ENCODE assay signal across 9 cellular contexts in genomic region chr2:223459328-223459939, GRCh38.
DNase-seq lines count a peak whose midpoint lies in the region; ATAC-seq, FAIRE-seq and TF ChIP-seq lines count a peak whose summit lies in the region.
"Had no signal": no experiment of that assay in that cellular context is flagged by ENCODE, and none has a peak within 500 bp of the region (broad histone marks: within the 10 kb centered on the region; RNA-seq: fewer than 3 reads in every experiment).

No MANE protein-coding gene starts in this region.

- H3K27me3 ChIP-seq in breast epithelium, result no peaks in the 10 kb centered on the region
- no peaks in the 10 kb centered on the region for H3K27me3 ChIP-seq in pancreas

- intact Hi-C loops in breast epithelium (cut with DNase I; ENCODE audit: low total_unique reads), result no loop called here
- intact Hi-C loops in pancreas (cut with DNase I), result no loop called here

- H3K4me1 ChIP-seq in breast epithelium, result no peaks in the 10 kb centered on the region
- no peaks in the 10 kb centered on the region for H3K4me1 ChIP-seq in pancreas

- no peaks in the 10 kb centered on the region for H3K4me1 Mint-ChIP-seq in T-helper 17 cell
- H3K4me1 Mint-ChIP-seq: activated B cell treated with CpG ODN at 0.5 μM for 24 hours had no signal

- TF ChIP-seq POLR2A in breast epithelium (IDR thresholded peaks at IDR 0.05), result no peak

- 23 to 39% methylated on average over 4 of the region's 4 CpGs for WGBS in pancreas, 2 donors

- no peak overlapping the region for H3K4me3 Mint-ChIP-seq in T-helper 17 cell
- H3K4me3 Mint-ChIP-seq: activated B cell treated with CpG ODN at 0.5 μM for 24 hours had no signal

- H3K9me3 ChIP-seq in breast epithelium, result no peaks in the 10 kb centered on the region
- H3K9me3 ChIP-seq in pancreas, result no peaks in the 10 kb centered on the region
- H3K9me3 ChIP-seq in T-helper 17 cell (ENCODE audit: control insufficient read depth, low read length, poor library complexity, severe bottlenecking), result no peaks in the 10 kb centered on the region

- H3K27ac Mint-ChIP-seq in T-helper 17 cell, result no peak overlapping the region
- H3K27ac Mint-ChIP-seq: activated B cell treated with CpG ODN at 0.5 μM for 24 hours had no signal

- no peaks in the 10 kb centered on the region for H3K27me3 Mint-ChIP-seq in T-helper 17 cell
- H3K27me3 Mint-ChIP-seq: activated B cell treated with CpG ODN at 0.5 μM for 24 hours had no signal

- TF ChIP-seq CTCF in breast epithelium (IDR thresholded peaks at IDR 0.05) (peak in 2 of 3 donors; percentile 17 to 18), pancreas (IDR thresholded peaks at IDR 0.05) (peak in 1 of 4 donors; percentile 17)

- H3K27ac ChIP-seq in breast epithelium (no peak overlapping the region), pancreas (no peak overlapping the region)

- H3K36me3 ChIP-seq in breast epithelium, result no peaks in the 10 kb centered on the region
- no peaks in the 10 kb centered on the region for H3K36me3 ChIP-seq in pancreas

- H3K4me3 ChIP-seq in breast epithelium (no peak overlapping the region), pancreas (no peak overlapping the region)

- no peaks in the 10 kb centered on the region for H3K36me3 Mint-ChIP-seq in T-helper 17 cell (ENCODE audit: low read depth)

- peak; percentile 5 for FAIRE-seq in pancreas (lab: Jason Lieb, UNC)

- DNase-seq in DMS 273 (lab: John Stamatoyannopoulos, UW; ENCODE audit: unreplicated experiment) (peak; percentile 67), DMS 273 treated with DMSO at 0.1 percent for 48 hours (lab: John Stamatoyannopoulos, UW) (no peak), NCI-H1694 treated with DMSO at 0.1 percent for 48 hours (lab: John Stamatoyannopoulos, UW) (peak; percentile 70), breast epithelium (ENCODE audit: low spot score in 2 of 2) (no peak), pancreas (no peak), mesenteric fat pad (ENCODE audit: low spot score) (no peak), T-helper 17 cell (no peak), NCI-H526 treated with DMSO at 0.1 percent for 48 hours (lab: John Stamatoyannopoulos, UW) (no peak)
- DNase-seq: activated B cell treated with CpG ODN at 0.5 μM for 24 hours had no signal

- ATAC-seq in pancreas (peak in 1 of 4 donors; percentile 54), T-helper 17 cell (no peak)

Comparison
In these comparisons a context has a peak if more than half of its experiments do, and no peak if none do; other contexts are left out.
1. DNase-seq: peak in DMS 273 (single experiment) and NCI-H1694 treated with DMSO at 0.1 percent for 48 hours (single experiment); none in DMS 273 treated with DMSO at 0.1 percent for 48 hours (single experiment), breast epithelium (0 of 2), pancreas (0 of 6), mesenteric fat pad (single experiment), T-helper 17 cell (0 of 3) and NCI-H526 treated with DMSO at 0.1 percent for 48 hours (single experiment).